In the genomic region with DNA sequence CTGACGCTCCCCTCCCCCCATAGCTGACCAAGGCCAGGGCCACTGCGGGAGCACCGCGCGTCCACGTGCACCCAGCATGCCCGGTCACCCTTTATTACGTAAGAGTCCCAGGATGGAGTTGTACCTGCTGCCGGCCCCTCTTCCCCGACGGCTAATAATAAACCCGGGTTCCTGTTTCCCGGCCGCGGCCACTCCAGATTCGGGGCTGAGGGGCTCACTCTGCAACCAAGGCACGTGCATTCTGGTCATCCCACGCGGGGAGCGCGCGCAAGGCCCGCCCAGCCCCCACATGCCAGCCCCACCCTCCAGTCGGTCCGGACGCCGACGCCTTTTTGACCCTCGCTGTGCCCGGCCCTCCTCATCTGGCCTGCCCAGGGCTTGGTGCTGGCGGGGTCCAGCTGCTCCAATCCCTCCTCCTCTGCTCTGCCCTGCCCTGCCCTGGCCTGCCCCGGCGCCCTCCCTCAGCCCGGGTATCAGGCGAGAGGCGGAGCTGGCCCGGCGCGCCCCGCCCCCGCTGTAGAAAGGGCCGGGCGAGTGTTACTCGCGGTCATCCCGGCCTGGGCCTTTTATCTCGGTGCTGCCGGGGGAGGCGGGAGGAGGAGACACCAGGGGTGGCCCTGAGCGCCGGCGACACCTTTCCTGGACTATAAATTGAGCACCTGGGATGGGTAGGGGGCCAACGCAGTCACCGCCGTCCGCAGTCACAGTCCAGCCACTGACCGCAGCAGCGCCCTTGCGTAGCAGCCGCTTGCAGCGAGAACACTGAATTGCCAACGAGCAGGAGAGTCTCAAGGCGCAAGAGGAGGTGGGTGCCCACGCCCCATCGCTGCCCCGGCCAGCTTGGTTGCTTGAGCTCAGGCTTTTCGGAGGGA, we compare ENCODE assay signal across 1 cellular context.
TF ChIP-seq lines count a peak whose summit lies in the region.

No MANE protein-coding gene starts in this region.

TF ChIP-seq in K562, 482 proteins besides CTCF, POLR2A, EP300 and RAD21 (continued from another document and continues in another):
- peak; percentile 69 for TF ChIP-seq CXXC5 (CRISPR knock-in tag; IDR thresholded peaks at IDR 0.05)
- no peak for TF ChIP-seq NBN (IDR thresholded peaks at IDR 0.05; ENCODE audit: low read depth)
- TF ChIP-seq SNRNP70 (optimal IDR thresholded peaks at IDR 0.05; ENCODE audit: low read depth, low read length) = no peak
- peak; percentile 82; the same call in 1 of the 2 replicates for TF ChIP-seq PML (IDR thresholded peaks at IDR 0.05; ENCODE audit: low read length)
- TF ChIP-seq MTA3 (IDR thresholded peaks at IDR 0.05; ENCODE audit: borderline replicate concordance) = peak; percentile 90
- no peak for TF ChIP-seq TEAD1 (CRISPR knock-in tag; IDR thresholded peaks at IDR 0.05)
- TF ChIP-seq ZNF507 (tag; conservative IDR thresholded peaks at IDR 0.05) = no peak
- no peak for TF ChIP-seq SREBF1 (IDR thresholded peaks at IDR 0.05; ENCODE audit: borderline replicate concordance, low read depth, low read length)
- TF ChIP-seq, protein P1, sequence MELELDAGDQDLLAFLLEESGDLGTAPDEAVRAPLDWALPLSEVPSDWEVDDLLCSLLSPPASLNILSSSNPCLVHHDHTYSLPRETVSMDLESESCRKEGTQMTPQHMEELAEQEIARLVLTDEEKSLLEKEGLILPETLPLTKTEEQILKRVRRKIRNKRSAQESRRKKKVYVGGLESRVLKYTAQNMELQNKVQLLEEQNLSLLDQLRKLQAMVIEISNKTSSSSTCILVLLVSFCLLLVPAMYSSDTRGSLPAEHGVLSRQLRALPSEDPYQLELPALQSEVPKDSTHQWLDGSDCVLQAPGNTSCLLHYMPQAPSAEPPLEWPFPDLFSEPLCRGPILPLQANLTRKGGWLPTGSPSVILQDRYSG (tag; conservative IDR thresholded peaks at IDR 0.05; ENCODE audit: low read depth) = no peak
- no peak for TF ChIP-seq IFI16 (CRISPR knock-in tag; IDR thresholded peaks at IDR 0.05)
- TF ChIP-seq SOX6 (IDR thresholded peaks at IDR 0.05) = no peak; the same call in 1 of the 2 replicates
- TF ChIP-seq MYC (IDR thresholded peaks at IDR 0.05; ENCODE audit: low read depth, low read length) = peak; percentile 96
- TF ChIP-seq MYC (CRISPR knock-in tag; IDR thresholded peaks at IDR 0.05; ENCODE audit: borderline replicate concordance, low read depth) = peak; percentile 84; the same call in 1 of the 2 replicates
- TF ChIP-seq PTBP1 (IDR thresholded peaks at IDR 0.05; ENCODE audit: low read depth, low read length) = no peak
- TF ChIP-seq RBBP5 (IDR thresholded peaks at IDR 0.05; ENCODE audit: borderline replicate concordance, insufficient read depth, low read length, poor library complexity, severe bottlenecking) = peak; percentile 9
- no peak for TF ChIP-seq ZNF347 (CRISPR knock-in tag; IDR thresholded peaks at IDR 0.05; ENCODE audit: low read depth)
- peak; percentile 72; the same call in 1 of the 2 replicates for TF ChIP-seq SP1 (CRISPR knock-in tag; IDR thresholded peaks at IDR 0.05)
- TF ChIP-seq CREBBP (IDR thresholded peaks at IDR 0.05; ENCODE audit: low read depth, low read length) = no peak
- no peak for TF ChIP-seq TSC22D4 (tag; IDR thresholded peaks at IDR 0.05)
- TF ChIP-seq ZNF551 (CRISPR knock-in tag; IDR thresholded peaks at IDR 0.05) = no peak
- TF ChIP-seq ZNF232 (CRISPR knock-in tag; IDR thresholded peaks at IDR 0.05) = no peak
- TF ChIP-seq STAG1 (CRISPR knock-in tag; IDR thresholded peaks at IDR 0.05; ENCODE audit: borderline replicate concordance) = no peak; the same call in 1 of the 2 replicates
- no peak for TF ChIP-seq PREB (CRISPR knock-in tag; IDR thresholded peaks at IDR 0.05)
- TF ChIP-seq, protein P2, sequence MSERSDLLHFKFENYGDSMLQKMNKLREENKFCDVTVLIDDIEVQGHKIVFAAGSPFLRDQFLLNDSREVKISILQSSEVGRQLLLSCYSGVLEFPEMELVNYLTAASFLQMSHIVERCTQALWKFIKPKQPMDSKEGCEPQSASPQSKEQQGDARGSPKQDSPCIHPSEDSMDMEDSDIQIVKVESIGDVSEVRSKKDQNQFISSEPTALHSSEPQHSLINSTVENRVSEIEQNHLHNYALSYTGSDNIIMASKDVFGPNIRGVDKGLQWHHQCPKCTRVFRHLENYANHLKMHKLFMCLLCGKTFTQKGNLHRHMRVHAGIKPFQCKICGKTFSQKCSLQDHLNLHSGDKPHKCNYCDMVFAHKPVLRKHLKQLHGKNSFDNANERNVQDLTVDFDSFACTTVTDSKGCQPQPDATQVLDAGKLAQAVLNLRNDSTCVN (CRISPR knock-in tag; IDR thresholded peaks at IDR 0.05) = no peak
- no peak; the same call in 1 of the 2 replicates for TF ChIP-seq KDM2B (CRISPR knock-in tag; IDR thresholded peaks at IDR 0.05)
- no peak for TF ChIP-seq HMBOX1 (IDR thresholded peaks at IDR 0.05)
- no peak for TF ChIP-seq FOXK1 (CRISPR knock-in tag; IDR thresholded peaks at IDR 0.05; ENCODE audit: borderline replicate concordance)
- TF ChIP-seq, protein P3, sequence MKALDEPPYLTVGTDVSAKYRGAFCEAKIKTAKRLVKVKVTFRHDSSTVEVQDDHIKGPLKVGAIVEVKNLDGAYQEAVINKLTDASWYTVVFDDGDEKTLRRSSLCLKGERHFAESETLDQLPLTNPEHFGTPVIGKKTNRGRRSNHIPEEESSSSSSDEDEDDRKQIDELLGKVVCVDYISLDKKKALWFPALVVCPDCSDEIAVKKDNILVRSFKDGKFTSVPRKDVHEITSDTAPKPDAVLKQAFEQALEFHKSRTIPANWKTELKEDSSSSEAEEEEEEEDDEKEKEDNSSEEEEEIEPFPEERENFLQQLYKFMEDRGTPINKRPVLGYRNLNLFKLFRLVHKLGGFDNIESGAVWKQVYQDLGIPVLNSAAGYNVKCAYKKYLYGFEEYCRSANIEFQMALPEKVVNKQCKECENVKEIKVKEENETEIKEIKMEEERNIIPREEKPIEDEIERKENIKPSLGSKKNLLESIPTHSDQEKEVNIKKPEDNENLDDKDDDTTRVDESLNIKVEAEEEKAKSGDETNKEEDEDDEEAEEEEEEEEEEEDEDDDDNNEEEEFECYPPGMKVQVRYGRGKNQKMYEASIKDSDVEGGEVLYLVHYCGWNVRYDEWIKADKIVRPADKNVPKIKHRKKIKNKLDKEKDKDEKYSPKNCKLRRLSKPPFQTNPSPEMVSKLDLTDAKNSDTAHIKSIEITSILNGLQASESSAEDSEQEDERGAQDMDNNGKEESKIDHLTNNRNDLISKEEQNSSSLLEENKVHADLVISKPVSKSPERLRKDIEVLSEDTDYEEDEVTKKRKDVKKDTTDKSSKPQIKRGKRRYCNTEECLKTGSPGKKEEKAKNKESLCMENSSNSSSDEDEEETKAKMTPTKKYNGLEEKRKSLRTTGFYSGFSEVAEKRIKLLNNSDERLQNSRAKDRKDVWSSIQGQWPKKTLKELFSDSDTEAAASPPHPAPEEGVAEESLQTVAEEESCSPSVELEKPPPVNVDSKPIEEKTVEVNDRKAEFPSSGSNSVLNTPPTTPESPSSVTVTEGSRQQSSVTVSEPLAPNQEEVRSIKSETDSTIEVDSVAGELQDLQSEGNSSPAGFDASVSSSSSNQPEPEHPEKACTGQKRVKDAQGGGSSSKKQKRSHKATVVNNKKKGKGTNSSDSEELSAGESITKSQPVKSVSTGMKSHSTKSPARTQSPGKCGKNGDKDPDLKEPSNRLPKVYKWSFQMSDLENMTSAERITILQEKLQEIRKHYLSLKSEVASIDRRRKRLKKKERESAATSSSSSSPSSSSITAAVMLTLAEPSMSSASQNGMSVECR (CRISPR knock-in tag; IDR thresholded peaks at IDR 0.05) = peak; percentile 13; the same call in 1 of the 2 replicates
- TF ChIP-seq ZNF445 (CRISPR knock-in tag; IDR thresholded peaks at IDR 0.05; ENCODE audit: low read depth) = no peak
- peak; percentile 77 for TF ChIP-seq CEBPG (CRISPR knock-in tag; IDR thresholded peaks at IDR 0.05)
- peak; percentile 86 to 88 for TF ChIP-seq CEBPG (tag; conservative IDR thresholded peaks at IDR 0.05 in 1 of 2, IDR thresholded peaks at IDR 0.05 in 1 of 2)
- TF ChIP-seq FOXJ2 (tag; IDR thresholded peaks at IDR 0.05) = 0 out of 2 replicates have a peak, but pooled peaks have one; percentile 0
- TF ChIP-seq TRIM28 (IDR thresholded peaks at IDR 0.05) = no peak
- no peak for TF ChIP-seq HDAC6 (IDR thresholded peaks at IDR 0.05; ENCODE audit: low read depth, low read length)
- TF ChIP-seq CHD4 (IDR thresholded peaks at IDR 0.05; ENCODE audit: insufficient read depth, insufficient replicate concordance, low read depth, low read length, poor library complexity, severe bottlenecking) = no peak
- TF ChIP-seq ZNF644 (tag; IDR thresholded peaks at IDR 0.05; ENCODE audit: low read depth) = no peak
- TF ChIP-seq HNRNPLL (IDR thresholded peaks at IDR 0.05; ENCODE audit: low read depth, low read length, poor library complexity, severe bottlenecking) = peak; percentile 88
- TF ChIP-seq ELF4 (CRISPR knock-in tag; IDR thresholded peaks at IDR 0.05) = no peak
- TF ChIP-seq TARDBP (IDR thresholded peaks at IDR 0.05) = peak; percentile 32; the same call in 1 of the 2 replicates
- TF ChIP-seq SAP30 (IDR thresholded peaks at IDR 0.05; ENCODE audit: borderline replicate concordance, insufficient read depth, low read depth, low read length, poor library complexity, severe bottlenecking) = peak; percentile 40
- TF ChIP-seq ILK (tag; IDR thresholded peaks at IDR 0.05; ENCODE audit: borderline replicate concordance, low read depth) = no peak
- TF ChIP-seq ZNF695 (CRISPR knock-in tag; IDR thresholded peaks at IDR 0.05) = no peak
- TF ChIP-seq TCF7L2 (IDR thresholded peaks at IDR 0.05; ENCODE audit: low read depth, low read length) = no peak
- no peak for TF ChIP-seq NCOA4 (IDR thresholded peaks at IDR 0.05; ENCODE audit: partially characterized antibody)
- TF ChIP-seq, protein P4, sequence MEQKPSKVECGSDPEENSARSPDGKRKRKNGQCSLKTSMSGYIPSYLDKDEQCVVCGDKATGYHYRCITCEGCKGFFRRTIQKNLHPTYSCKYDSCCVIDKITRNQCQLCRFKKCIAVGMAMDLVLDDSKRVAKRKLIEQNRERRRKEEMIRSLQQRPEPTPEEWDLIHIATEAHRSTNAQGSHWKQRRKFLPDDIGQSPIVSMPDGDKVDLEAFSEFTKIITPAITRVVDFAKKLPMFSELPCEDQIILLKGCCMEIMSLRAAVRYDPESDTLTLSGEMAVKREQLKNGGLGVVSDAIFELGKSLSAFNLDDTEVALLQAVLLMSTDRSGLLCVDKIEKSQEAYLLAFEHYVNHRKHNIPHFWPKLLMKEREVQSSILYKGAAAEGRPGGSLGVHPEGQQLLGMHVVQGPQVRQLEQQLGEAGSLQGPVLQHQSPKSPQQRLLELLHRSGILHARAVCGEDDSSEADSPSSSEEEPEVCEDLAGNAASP (IDR thresholded peaks at IDR 0.05) = no peak
- TF ChIP-seq THAP7 (CRISPR knock-in tag; IDR thresholded peaks at IDR 0.05) = no peak
- TF ChIP-seq SPI1 (IDR thresholded peaks at IDR 0.05; ENCODE audit: borderline replicate concordance, low read depth, low read length) = no peak
- TF ChIP-seq ZNF121 (CRISPR knock-in tag; conservative IDR thresholded peaks at IDR 0.05) = no peak
- TF ChIP-seq SUPT5H (IDR thresholded peaks at IDR 0.05) = peak; percentile 91
- TF ChIP-seq ZFPM2 (CRISPR knock-in tag; IDR thresholded peaks at IDR 0.05) = no peak
- TF ChIP-seq MTA2 (IDR thresholded peaks at IDR 0.05; ENCODE audit: low read depth) = no peak
- TF ChIP-seq SIRT6 (IDR thresholded peaks at IDR 0.05; ENCODE audit: low read depth, low read length) = no peak
- no peak; the same call in 1 of the 2 replicates for TF ChIP-seq MECOM (CRISPR knock-in tag; IDR thresholded peaks at IDR 0.05)
- TF ChIP-seq RFX5 (IDR thresholded peaks at IDR 0.05; ENCODE audit: low read depth, low read length) = no peak
- TF ChIP-seq SRF (CRISPR knock-in tag; IDR thresholded peaks at IDR 0.05) = 0 out of 4 replicates have a peak, but pooled peaks of 1 of the 2 experiments have one; percentile 33
- no peak for TF ChIP-seq MTF1 (CRISPR knock-in tag; IDR thresholded peaks at IDR 0.05; ENCODE audit: borderline replicate concordance)
- no peak for TF ChIP-seq ZNF830 (CRISPR knock-in tag; IDR thresholded peaks at IDR 0.05)
- peak in 1 of 2 experiments; percentile 53; a peak in 2 of 4 replicates for TF ChIP-seq SIN3A (IDR thresholded peaks at IDR 0.05; ENCODE audit: borderline replicate concordance in 2 of 2, control insufficient read depth in 1 of 2, low read depth in 2 of 2, low read length in 2 of 2)
- no peak for TF ChIP-seq RAD51 (IDR thresholded peaks at IDR 0.05; ENCODE audit: borderline replicate concordance, low read depth)
- TF ChIP-seq ZNF408 (CRISPR knock-in tag; IDR thresholded peaks at IDR 0.05; ENCODE audit: low read depth) = no peak
- peak; percentile 88 for TF ChIP-seq KDM5B (IDR thresholded peaks at IDR 0.05; ENCODE audit: insufficient replicate concordance, low read depth, low read length)
- TF ChIP-seq CAMTA2 (CRISPR knock-in tag; conservative IDR thresholded peaks at IDR 0.05) = 0 out of 2 replicates have a peak, but pooled peaks have one; percentile 25
- no peak for TF ChIP-seq NR2F6 (CRISPR knock-in tag; IDR thresholded peaks at IDR 0.05)
- TF ChIP-seq ZBED1 (IDR thresholded peaks at IDR 0.05) = peak; percentile 67; the same call in 1 of the 2 replicates
- peak; percentile 93 for TF ChIP-seq CEBPB (tag; IDR thresholded peaks at IDR 0.05)
- no peak for TF ChIP-seq MCM7 (IDR thresholded peaks at IDR 0.05)
- TF ChIP-seq SIN3B (IDR thresholded peaks at IDR 0.05; ENCODE audit: low read depth) = no peak
- no peak for TF ChIP-seq HIVEP1 (CRISPR knock-in tag; IDR thresholded peaks at IDR 0.05)
